ENCODE assay signal across 1 cellular context in genomic region chr4:126395661-126396060, GRCh38.
TF ChIP-seq lines count a peak whose summit lies in the region.

No MANE protein-coding gene starts in this region.

TF ChIP-seq in H1, 55 proteins besides CTCF, POLR2A, EP300 and RAD21 (continued from another document):
- no peak for TF ChIP-seq NRF1 (IDR thresholded peaks at IDR 0.05; ENCODE audit: low read depth, low read length)
- no peak for TF ChIP-seq KDM4A (IDR thresholded peaks at IDR 0.05; ENCODE audit: low read depth, low read length, severe bottlenecking)
- no peak for TF ChIP-seq MAX (IDR thresholded peaks at IDR 0.05)
- TF ChIP-seq SRF (IDR thresholded peaks at IDR 0.05; ENCODE audit: low read depth, low read length), result no peak
- no peak for TF ChIP-seq TCF12 (IDR thresholded peaks at IDR 0.05; ENCODE audit: low read depth, low read length)
- no peak for TF ChIP-seq JUN (IDR thresholded peaks at IDR 0.05; ENCODE audit: low read depth, low read length)
- no peak for TF ChIP-seq ZNF274 (IDR thresholded peaks at IDR 0.05; ENCODE audit: borderline replicate concordance, extremely low read depth, low read length)
- TF ChIP-seq KDM1A (IDR thresholded peaks at IDR 0.05; ENCODE audit: borderline replicate concordance, low read length), result no peak
- no peak for TF ChIP-seq RBBP5 (IDR thresholded peaks at IDR 0.05; ENCODE audit: borderline replicate concordance, low read depth, low read length)
- no peak for TF ChIP-seq USF2 (IDR thresholded peaks at IDR 0.05; ENCODE audit: low read length)
- TF ChIP-seq SIN3A (conservative IDR thresholded peaks at IDR 0.05 in 1 of 2, IDR thresholded peaks at IDR 0.05 in 1 of 2; ENCODE audit: low read depth in 1 of 2, low read length in 2 of 2), result no peak
- no peak for TF ChIP-seq GTF2F1 (IDR thresholded peaks at IDR 0.05; ENCODE audit: borderline replicate concordance, low read depth, low read length)
- no peak for TF ChIP-seq SP2 (IDR thresholded peaks at IDR 0.05; ENCODE audit: low read length)
- no peak for TF ChIP-seq YY1 (IDR thresholded peaks at IDR 0.05; ENCODE audit: low read depth, low read length)
